Comparison of ENCODE assay signal across 24 cellular contexts in the genomic region with DNA sequence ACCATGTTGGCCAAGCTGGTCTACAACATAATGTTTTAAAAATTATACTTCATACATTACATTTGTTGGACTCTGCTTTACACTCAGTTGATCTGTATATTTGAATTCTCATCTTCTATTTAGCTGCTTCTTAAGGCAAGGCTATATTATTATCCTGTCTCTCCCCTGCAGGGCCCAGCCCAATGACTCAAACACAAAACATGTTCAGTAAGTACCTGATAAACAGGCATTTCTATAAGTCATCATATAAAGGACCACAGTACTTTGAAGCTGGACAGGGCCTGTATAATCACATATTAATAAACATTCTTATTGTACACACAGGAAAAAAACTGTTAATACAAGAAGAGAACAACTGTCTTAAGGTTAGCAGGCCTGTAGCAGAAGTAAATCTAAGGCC. TPM values are rescaled to one million over a fixed set of nuclear protein-coding genes. Genes with fewer than 3 reads are reported as not detected.
DNase-seq lines count a peak whose midpoint lies in the region; ATAC-seq, FAIRE-seq and TF ChIP-seq lines count a peak whose summit lies in the region.
"Had no signal": no experiment of that assay in that cellular context is flagged by ENCODE, and none has a peak within 500 bp of the region (broad histone marks: within the 10 kb centered on the region; RNA-seq: fewer than 3 reads in every experiment).

No MANE protein-coding gene starts in this region.

- no peak overlapping the region for H3K4me2 ChIP-seq in astrocyte (ENCODE audit: low read length)
- H3K4me2 ChIP-seq in MM.1S (ENCODE audit: low read depth, low read length), result no peak overlapping the region

- TF ChIP-seq CTCF in astrocyte (IDR thresholded peaks at IDR 0.05; ENCODE audit: insufficient read depth, low read depth, low read length) (no peak), fibroblast of pulmonary artery (IDR thresholded peaks at IDR 0.05; ENCODE audit: low read length, missing control alignments) (no peak), right lobe of liver (IDR thresholded peaks at IDR 0.05) (no peak), MM.1S (IDR thresholded peaks at IDR 0.05; ENCODE audit: low read length) (no peak)

- no peaks in the 10 kb centered on the region for H3K9me2 ChIP-seq in MM.1S (replicated peaks; ENCODE audit: insufficient read depth, low read length)

- no peak for ATAC-seq in right lobe of liver
- ATAC-seq: left ventricle myocardium superior had no signal

- H3K79me2 ChIP-seq in astrocyte (ENCODE audit: insufficient read depth, low read length) (peaks cover 3% of the 10 kb centered on the region), MM.1S (ENCODE audit: low read length) (peaks cover 76% of the 10 kb centered on the region)

- no peak overlapping the region for H3K27ac ChIP-seq in astrocyte (ENCODE audit: low read depth, low read length)
- no peak overlapping the region for H3K27ac ChIP-seq in right lobe of liver
- H3K27ac ChIP-seq in MM.1S (ENCODE audit: low read length), result no peak overlapping the region

- H3K4me1 ChIP-seq in astrocyte (ENCODE audit: insufficient read depth, low read length) (no peaks in the 10 kb centered on the region), right lobe of liver (no peaks in the 10 kb centered on the region), MM.1S (ENCODE audit: low read length) (peaks cover 17% of the 10 kb centered on the region)
- H3K4me1 ChIP-seq: Caco-2 had no signal

- no peaks in the 10 kb centered on the region for H4K20me1 ChIP-seq in astrocyte (ENCODE audit: insufficient read depth, low read length)
- no peaks in the 10 kb centered on the region for H4K20me1 ChIP-seq in MM.1S (ENCODE audit: insufficient read depth, low read length)

- H3K4me3 ChIP-seq in astrocyte (ENCODE audit: insufficient read depth, low read depth, low read length) (no peak overlapping the region), fibroblast of pulmonary artery (replicated peaks; ENCODE audit: low read depth, low read length) (no peak overlapping the region), right lobe of liver (no peak overlapping the region), MM.1S (ENCODE audit: low read length) (no peak overlapping the region)

- H3K9ac ChIP-seq in astrocyte (ENCODE audit: low read length) (no peak overlapping the region), MM.1S (ENCODE audit: low read length) (no peak overlapping the region)

- TF ChIP-seq POLR2A in right lobe of liver (IDR thresholded peaks at IDR 0.05), result no peak

- no peaks in the 10 kb centered on the region; the same call in 1 of the 2 replicates for H3F3A ChIP-seq in MM.1S (ENCODE audit: insufficient read depth, low read length)

- H2AFZ ChIP-seq in astrocyte (ENCODE audit: low read depth, low read length), result no peak overlapping the region
- no peak overlapping the region for H2AFZ ChIP-seq in MM.1S (ENCODE audit: low read length)

- FAIRE-seq in astrocyte (lab: Jason Lieb, UNC), result no peak
- FAIRE-seq: GM18507 had no signal

- intact Hi-C loops in right lobe of liver (cut with DNase I), result no loop called here

- H3K9me3 Mint-ChIP-seq in astrocyte (ENCODE audit: unreplicated experiment), result no peaks in the 10 kb centered on the region
- H3K9me3 Mint-ChIP-seq: mesothelial cell of epicardium, type B pancreatic cell had no signal

- peaks cover 14% of the 10 kb centered on the region for H3K36me3 Mint-ChIP-seq in astrocyte (ENCODE audit: low read depth, unreplicated experiment)

- H3K4me3 Mint-ChIP-seq in astrocyte (ENCODE audit: unreplicated experiment), result no peak overlapping the region
- H3K4me3 Mint-ChIP-seq: mesothelial cell of epicardium, naive B cell, type B pancreatic cell had no signal

- H3K36me3 ChIP-seq in astrocyte (ENCODE audit: insufficient read depth, low read length) (peaks cover 9% of the 10 kb centered on the region), right lobe of liver (peaks cover 0 to 26% (median 13%) of the 10 kb centered on the region in 4 donors), MM.1S (replicated peaks; ENCODE audit: insufficient read depth, low read length) (peaks cover 20% of the 10 kb centered on the region)

- no peaks in the 10 kb centered on the region for H3K27me3 Mint-ChIP-seq in astrocyte (ENCODE audit: low read depth, unreplicated experiment)
- H3K27me3 Mint-ChIP-seq: naive B cell, type B pancreatic cell had no signal

- H3K4me1 Mint-ChIP-seq in astrocyte (ENCODE audit: low read depth, unreplicated experiment), result no peaks in the 10 kb centered on the region
- H3K4me1 Mint-ChIP-seq: mesothelial cell of epicardium had no signal

- H3K27me3 ChIP-seq in astrocyte (ENCODE audit: insufficient read depth, low read length) (no peaks in the 10 kb centered on the region), right lobe of liver (no peaks in the 10 kb centered on the region), MM.1S (replicated peaks; ENCODE audit: insufficient read depth, low read length) (no peaks in the 10 kb centered on the region)

- H3K9me3 ChIP-seq in astrocyte (ENCODE audit: insufficient read depth, low read depth, low read length) (no peaks in the 10 kb centered on the region), right lobe of liver (no peaks in the 10 kb centered on the region), MM.1S (replicated peaks; ENCODE audit: insufficient read depth, low read length) (no peaks in the 10 kb centered on the region)
- H3K9me3 ChIP-seq: Caco-2 had no signal

- H3K27ac Mint-ChIP-seq in astrocyte (ENCODE audit: unreplicated experiment), result no peak overlapping the region
- H3K27ac Mint-ChIP-seq: mesothelial cell of epicardium, type B pancreatic cell had no signal

- DNase-seq in HT1080 (ENCODE audit: low read depth) (peak; percentile 20), astrocyte (ENCODE audit: low read depth) (peak; percentile 8), fibroblast of pulmonary artery (ENCODE audit: low read depth) (peak; percentile 12), NOMO-1 treated with dmso at 0.1 percent for 144 hours (lab: John Stamatoyannopoulos, UW; ENCODE audit: unreplicated experiment) (no peak), right lobe of liver (no peak), MM.1S (no peak)
- no peak for DNase-seq in activated CD4-positive, alpha-beta T cell treated with anti-CD3 and anti-CD28 coated beads for 1 hour
- DNase-seq: activated CD4-positive, alpha-beta T cell treated with anti-CD3 and anti-CD28 coated beads, Interleukin-2, amount 50 U/mL, for 48 hours; activated naive CD4-positive, alpha-beta T cell treated with Interleukin-2 at 50 U/mL for 16 hours; C1 segment of cervical spinal cord; Caco-2; cortex of kidney; DND-41; endodermal cell; left ventricle myocardium superior; naive B cell; NCI-H1105; NCI-H187 treated with DMSO at 0.1 percent for 48 hours; NCI-H524 treated with DMSO at 0.1 percent for 48 hours; stimulated activated CD4-positive, alpha-beta T cell treated with anti-CD3 and anti-CD28 coated beads, Interleukin-4, amount 100 ng/mL, for 1 hour; T-helper 1 cell had no signal

RNA-seq across cellular contexts. Expression of a gene that starts 36.2 kb away (rescaled TPM):
- total RNA-seq in HT1080 (2014; rRNA removed; shearing (Covaris generic)), result 36.4 and 42.2 TPM in 2 replicates
- 32.1 and 38.3 TPM in 2 replicates for polyA plus RNA-seq in HT1080 (2015; cell fraction: cytosol; rRNA removed)
- polyA plus RNA-seq in HT1080 (2015; cell fraction: nucleus; rRNA removed), result 32.1 and 34.0 TPM in 2 replicates
- total RNA-seq in astrocyte (23.9 and 28.0 TPM in 2 replicates), right lobe of liver (10 to 100 TPM; 20.8 to 53.1 (median 21.4) TPM)

RNA-seq across cellular contexts. Expression of a gene that starts 42.9 kb away (rescaled TPM):
- total RNA-seq in HT1080 (2014; rRNA removed; shearing (Covaris generic)), result 15.8 and 17.3 TPM in 2 replicates
- polyA plus RNA-seq in HT1080 (2015; cell fraction: cytosol; rRNA removed), result 15.8 and 16.8 TPM in 2 replicates
- 28.3 and 30.5 TPM in 2 replicates for polyA plus RNA-seq in HT1080 (2015; cell fraction: nucleus; rRNA removed)
- total RNA-seq in astrocyte (6.1 and 7.1 TPM in 2 replicates), right lobe of liver (10 to 100 TPM; 12.5 to 16.8 (median 15.6) TPM)

Comparison
In these comparisons a context has a peak if more than half of its experiments do, and no peak if none do; other contexts are left out.
1. DNase-seq: peak in HT1080 (single experiment), astrocyte (single experiment) and fibroblast of pulmonary artery (single experiment); none in NOMO-1 treated with dmso at 0.1 percent for 144 hours (single experiment), right lobe of liver (0 of 3), MM.1S (single experiment) and activated CD4-positive, alpha-beta T cell treated with anti-CD3 and anti-CD28 coated beads for 1 hour (single experiment).